In genomic region chr3:39407259-39407629, GRCh38 we compare ENCODE assay signal across 9 cellular contexts. TPM values are rescaled to one million over a fixed set of nuclear protein-coding genes. Genes with fewer than 3 reads are reported as not detected.
DNase-seq lines count a peak whose midpoint lies in the region; ATAC-seq, FAIRE-seq and TF ChIP-seq lines count a peak whose summit lies in the region.
"Had no signal": no experiment of that assay in that cellular context is flagged by ENCODE, and none has a peak within 500 bp of the region (broad histone marks: within the 10 kb centered on the region; RNA-seq: fewer than 3 reads in every experiment).

No MANE protein-coding gene starts in this region.

- no TSS peak for BruUV-seq in K562 (replicated peaks; lab: Mats Ljungman, UMichigan)

- H3K27ac ChIP-seq in K562 (ENCODE audit: extremely low read depth, low read depth, low read length), result peak overlapping the region; percentile 91
- H3K27ac ChIP-seq in lung (ENCODE audit: low read depth in 1 of 2, low read length in 1 of 2), result peak overlapping the region in 1 of 2 donors; percentile 81
- no peak overlapping the region for H3K27ac ChIP-seq in urinary bladder (ENCODE audit: low read depth)

- no peak for FAIRE-seq in K562 (lab: Jason Lieb, UNC)
- FAIRE-seq: TTC549 had no signal

- H2AFZ ChIP-seq in K562 (ENCODE audit: low read depth, low read length), result peak overlapping the region; percentile 52; the same call in 1 of the 2 replicates

- peak overlapping the region; percentile 61 for H3K4me3 ChIP-seq in K562
- peak overlapping the region; percentile 83 for H3K4me3 ChIP-seq in lung
- peak overlapping the region; percentile 79 for H3K4me3 ChIP-seq in urinary bladder (ENCODE audit: low read depth, low read length)

- TF ChIP-seq CTCF in K562 (IDR thresholded peaks at IDR 0.05 in 2 of 3, conservative IDR thresholded peaks at IDR 0.05 in 1 of 3; ENCODE audit: insufficient read depth in 2 of 3, low read depth in 1 of 3, low read length in 3 of 3) (no peak), lung (IDR thresholded peaks at IDR 0.05; ENCODE audit: control extremely low read depth, extremely low read depth) (no peak)

- H3K36me3 Mint-ChIP-seq in activated naive CD4-positive, alpha-beta T cell treated with anti-CD3 and anti-CD28 coated beads, Interleukin-2, amount 50 U/mL, for 24 hours, result peaks cover 38% of the 10 kb centered on the region

- H3K79me2 ChIP-seq in K562 (ENCODE audit: control insufficient read depth, insufficient read depth, low read length), result peaks cover 63% of the 10 kb centered on the region

- ATAC-seq in K562 (no peak), lung (ENCODE audit: insufficient read depth, low FRiP score) (no peak), GM21528 (IDR thresholded peaks at IDR 0.05; ENCODE audit: low FRiP score, unreplicated experiment) (no peak), HG03045 (IDR thresholded peaks at IDR 0.05; ENCODE audit: unreplicated experiment) (no peak)

- POLR2A ChIA-PET in K562 (lab: Yijun Ruan, JAX), result interaction anchor here (0.6 to 6.1 kb wide), 21 partner anchors 9 to 1118 kb away, joined by 3 to 45 read pairs (median 4); partner anchors contain the start of genes GORASP1, TTC21A and ZNF621

- no peaks in the 10 kb centered on the region for H3K27me3 Mint-ChIP-seq in activated naive CD4-positive, alpha-beta T cell treated with anti-CD3 and anti-CD28 coated beads, Interleukin-2, amount 50 U/mL, for 24 hours

- DNase-seq in activated naive CD4-positive, alpha-beta T cell treated with anti-CD3 and anti-CD28 coated beads, Interleukin-2, amount 50 U/mL, for 16 hours, result no peak
- DNase-seq in K562 (ENCODE audit: extremely low read depth in 1 of 4, low spot score in 3 of 4), result peak in 1 of 4 experiments; percentile 15
- DNase-seq in lung (ENCODE audit: low spot score), result no peak
- DNase-seq in Ammon's horn (ENCODE audit: low spot score), result no peak

- H3K4me2 ChIP-seq in K562 (ENCODE audit: insufficient read depth, low read length), result peak overlapping the region; percentile 96

- H3K27ac Mint-ChIP-seq in activated naive CD4-positive, alpha-beta T cell treated with anti-CD3 and anti-CD28 coated beads, Interleukin-2, amount 50 U/mL, for 24 hours, result peak overlapping the region; percentile 99

- CTCF ChIA-PET in K562 (lab: Yijun Ruan, JAX; ENCODE audit: low intra/inter-chr PET ratio), result interaction anchor here (1.0 to 1.7 kb wide), 2 partner anchors 91 to 773 kb away, joined by 4 to 6 read pairs; no protein-coding TSS in a partner anchor

- in situ Hi-C loops in K562 (cut with MboI), result loop anchor here (10.0 to 25.0 kb wide), 2 partner anchors 898 to 1055 kb away; partner anchors contain the start of genes EIF1B and RPL14

- H3K4me1 ChIP-seq in K562 (replicated peaks in 1 of 2; ENCODE audit: control insufficient read depth in 2 of 2, insufficient read depth in 2 of 2, low read length in 2 of 2) (peaks cover 18 to 29% of the 10 kb centered on the region in 2 experiments; a peak in 4 of 5 replicates), lung (ENCODE audit: control insufficient read depth in 2 of 2, insufficient read depth in 2 of 2, low read length in 2 of 2) (peaks cover 5 to 8% of the 10 kb centered on the region in 2 donors), urinary bladder (ENCODE audit: insufficient read depth) (peaks cover 1% of the 10 kb centered on the region)

- H3K4me3 Mint-ChIP-seq in activated naive CD4-positive, alpha-beta T cell treated with anti-CD3 and anti-CD28 coated beads, Interleukin-2, amount 50 U/mL, for 24 hours, result peak overlapping the region; percentile 93

- H3K9ac ChIP-seq in K562 (ENCODE audit: insufficient read depth in 1 of 2, low read depth in 2 of 2, low read length in 2 of 2), result peak overlapping the region; percentile 94 to 97

- H3K36me3 ChIP-seq in K562 (ENCODE audit: control insufficient read depth, insufficient read depth, low read length) (peaks cover 54% of the 10 kb centered on the region), lung (ENCODE audit: control insufficient read depth in 2 of 2, insufficient read depth in 2 of 2, low read length in 2 of 2) (peaks cover 21% of the 10 kb centered on the region in 2 donors), urinary bladder (ENCODE audit: insufficient read depth) (peaks cover 2% of the 10 kb centered on the region)

- WGBS in K562 (ENCODE audit: insufficient coverage, low coverage, missing lambda C conversion rate), result under 1% methylated on average over 9 of the region's 9 CpGs
- 9 to 10% methylated on average over 9 of the region's 9 CpGs for WGBS in lung, 2 donors
- 7% methylated on average over 9 of the region's 9 CpGs for WGBS in urinary bladder

- no peak for TF ChIP-seq EP300 in K562 (IDR thresholded peaks at IDR 0.05; ENCODE audit: low read length)

- intact Hi-C loops in K562 (cut with micrococcal nuclease), result loop anchor here (5.0 to 10.0 kb wide), 3 partner anchors 35 to 898 kb away; partner anchors contain the start of gene EIF1B

- H3K27me3 ChIP-seq in K562 (ENCODE audit: control insufficient read depth in 2 of 2, insufficient read depth in 2 of 2, low read length in 2 of 2) (no peaks in the 10 kb centered on the region), lung (ENCODE audit: control insufficient read depth, insufficient read depth) (no peaks in the 10 kb centered on the region)

- H3K9me3 Mint-ChIP-seq in activated naive CD4-positive, alpha-beta T cell treated with anti-CD3 and anti-CD28 coated beads, Interleukin-2, amount 50 U/mL, for 24 hours, result no peaks in the 10 kb centered on the region

- H3K4me1 Mint-ChIP-seq in activated naive CD4-positive, alpha-beta T cell treated with anti-CD3 and anti-CD28 coated beads, Interleukin-2, amount 50 U/mL, for 24 hours, result peaks cover 45% of the 10 kb centered on the region

- no peaks in the 10 kb centered on the region for H3K9me3 ChIP-seq in K562 (replicated peaks; ENCODE audit: control insufficient read depth, insufficient read depth, low read depth, low read length)
- no peaks in the 10 kb centered on the region for H3K9me3 ChIP-seq in lung (ENCODE audit: control insufficient read depth in 2 of 2, insufficient read depth in 1 of 2, low read length in 1 of 2)

- no peaks in the 10 kb centered on the region for H3K9me1 ChIP-seq in K562 (ENCODE audit: control insufficient read depth, insufficient read depth, low read length)

- TF ChIP-seq RAD21 in K562 (CRISPR knock-in tag; conservative IDR thresholded peaks at IDR 0.05 in 1 of 2, IDR thresholded peaks at IDR 0.05 in 1 of 2), result no peak

- peaks cover 22% of the 10 kb centered on the region for H4K20me1 ChIP-seq in K562 (replicated peaks; ENCODE audit: control insufficient read depth, insufficient read depth, low read length)

- no peak for TF ChIP-seq POLR2A in K562 (conservative IDR thresholded peaks at IDR 0.05)

TF ChIP-seq in K562, 482 proteins besides CTCF, POLR2A, EP300 and RAD21 (continues in another document):
- TF ChIP-seq KAT7 (CRISPR knock-in tag; IDR thresholded peaks at IDR 0.05; ENCODE audit: borderline replicate concordance), result no peak

RNA-seq across cellular contexts. Expression of gene RPSA, which starts 0.7 kb away (rescaled TPM):
- 667 and 738 TPM in 2 replicates for total RNA-seq in K562 (2011; cell fraction: chromatin; rRNA removed; ENCODE audit: low replicate concordance)
- total RNA-seq in K562 (2011; cell fraction: nucleolus; rRNA removed), result 932 and 1,080 TPM in 2 replicates
- total RNA-seq in K562 (2011; cell fraction: nucleoplasm; rRNA removed), result 1,386 and 2,499 TPM in 2 replicates
- total RNA-seq in K562 (2014; rRNA removed) (2,954 and 3,368 TPM in 2 replicates), K562 (2014; rRNA removed; fragmentation: Illumina TruSeq; extraction: Trizol) (2,627 and 2,725 TPM in 2 replicates), K562 (2015; rRNA removed; fragmentation: Illumina TruSeq; extraction: Trizol) (2,157 and 2,290 TPM in 2 replicates), K562 (2021) (2,714 and 2,919 TPM in 2 replicates), lung (1,000 to 10,000 TPM in 1 of 2 donors, 100 to 1,000 TPM in 1; 657 to 1,053 TPM), urinary bladder (970 TPM)
- polyA plus RNA-seq in K562 (2011; rRNA removed) (4,272 and 5,659 TPM in 2 replicates), K562 (2014; fragmentation: Illumina TruSeq; extraction: Trizol) (3,113 and 3,517 TPM in 2 replicates), K562 (2014; fragmentation: Nextera tagmentation; extraction: Ambion mirVana) (1,000 to 10,000 TPM; 2,672 to 2,730 TPM), K562 (2014; rRNA removed) (3,291 and 3,996 TPM in 2 replicates), lung (1,000 to 10,000 TPM; 1,464 to 1,968 TPM), urinary bladder (1,326 TPM)
- polyA plus RNA-seq in K562 (2011; cell fraction: cytosol; rRNA removed), result 6,070 and 7,346 TPM in 2 replicates
- 1,863 and 2,598 TPM in 2 replicates for polyA plus RNA-seq in K562 (2011; cell fraction: nucleus; rRNA removed)
- polyA plus RNA-seq in K562 (2012), result 2,505 and 3,684 TPM in 2 replicates
- 2,013 and 2,369 TPM in 2 replicates for polyA minus RNA-seq in K562 (2011; rRNA and poly(A)+ RNA removed)
- polyA minus RNA-seq in K562 (2011; cell fraction: cytosol; rRNA and poly(A)+ RNA removed), result 890 and 971 TPM in 2 replicates
- 389 and 699 TPM in 2 replicates for polyA minus RNA-seq in K562 (2011; cell fraction: nucleus; rRNA and poly(A)+ RNA removed)

RNA-seq across cellular contexts. Expression of gene SLC25A38, which starts 24.1 kb away (rescaled TPM):
- 16.1 and 20.6 TPM in 2 replicates for total RNA-seq in K562 (2011; cell fraction: chromatin; rRNA removed; ENCODE audit: low replicate concordance)
- 19.9 and 21.8 TPM in 2 replicates for total RNA-seq in K562 (2011; cell fraction: nucleolus; rRNA removed)
- 17.0 and 18.6 TPM in 2 replicates for total RNA-seq in K562 (2011; cell fraction: nucleoplasm; rRNA removed)
- total RNA-seq in K562 (2014; rRNA removed) (26.9 and 33.1 TPM in 2 replicates), K562 (2014; rRNA removed; fragmentation: Illumina TruSeq; extraction: Trizol) (26.6 and 28.6 TPM in 2 replicates), K562 (2015; rRNA removed; fragmentation: Illumina TruSeq; extraction: Trizol) (30.6 and 31.8 TPM in 2 replicates), K562 (2021) (37.5 and 39.5 TPM in 2 replicates), lung (10 to 100 TPM; 26.7 to 31.0 TPM), urinary bladder (10.7 TPM)
- polyA plus RNA-seq in K562 (2011; rRNA removed) (50.9 and 51.1 TPM in 2 replicates), K562 (2014; fragmentation: Illumina TruSeq; extraction: Trizol) (38.3 and 39.1 TPM in 2 replicates), K562 (2014; fragmentation: Nextera tagmentation; extraction: Ambion mirVana) (10 to 100 TPM; 13.5 to 16.5 TPM), K562 (2014; rRNA removed) (44.0 and 48.2 TPM in 2 replicates), lung (10 to 100 TPM; 24.8 to 28.1 TPM), urinary bladder (38.6 TPM)
- polyA plus RNA-seq in K562 (2011; cell fraction: cytosol; rRNA removed), result 49.2 and 60.7 TPM in 2 replicates
- polyA plus RNA-seq in K562 (2011; cell fraction: nucleus; rRNA removed), result 56.5 and 63.0 TPM in 2 replicates
- polyA plus RNA-seq in K562 (2012), result 33.9 and 36.0 TPM in 2 replicates
- polyA minus RNA-seq in K562 (2011; rRNA and poly(A)+ RNA removed), result 38.9 and 43.8 TPM in 2 replicates
- 23.8 and 29.4 TPM in 2 replicates for polyA minus RNA-seq in K562 (2011; cell fraction: cytosol; rRNA and poly(A)+ RNA removed)
- 11.4 and 19.7 TPM in 2 replicates for polyA minus RNA-seq in K562 (2011; cell fraction: nucleus; rRNA and poly(A)+ RNA removed)
